Comparison of ENCODE assay signal across 33 cellular contexts in the genomic region with DNA sequence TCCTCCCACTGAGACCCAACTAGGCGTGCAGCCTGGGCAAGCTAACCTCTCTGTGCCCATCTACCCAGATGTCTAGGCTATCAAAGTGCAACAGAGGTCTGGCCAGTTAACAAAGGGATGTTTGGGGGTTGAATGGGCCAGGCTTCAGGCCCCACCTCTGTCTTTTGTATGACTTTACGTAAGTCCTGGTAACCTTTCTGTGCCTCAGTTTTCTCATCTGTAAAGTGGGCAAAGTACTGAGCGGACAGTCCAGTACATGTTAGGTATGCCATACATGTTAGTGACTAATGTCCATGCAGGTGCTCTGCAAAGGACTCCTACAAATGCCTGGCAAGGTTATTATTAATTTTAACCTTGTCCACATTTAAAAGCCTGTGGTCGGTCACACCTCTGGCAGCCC. TPM values are rescaled to one million over a fixed set of nuclear protein-coding genes. Genes with fewer than 3 reads are reported as not detected.
"Had no signal": no experiment of that assay in that cellular context is flagged by ENCODE, and none has a peak within 500 bp of the region (broad histone marks: within the 10 kb centered on the region; RNA-seq: fewer than 3 reads in every experiment).

No MANE protein-coding gene starts in this region.

- H3K36me3 ChIP-seq: ovary, stomach, thoracic aorta, thyroid gland, tibial nerve, upper lobe of left lung, vagina had no signal

- H3K9ac ChIP-seq: parathyroid adenoma had no signal

- H3K4me1 ChIP-seq: parathyroid adenoma, psoas muscle, stomach, tibial nerve, upper lobe of left lung, vagina had no signal

- ATAC-seq: naive thymus-derived CD8-positive, alpha-beta T cell; natural killer cell treated with Interleukin-12 subunit alpha and Interleukin-12 subunit beta and Interleukin-15 and Interleukin-18, amount 100 ng/mL, for 72 hours; psoas muscle; right cardiac atrium; sciatic nerve; stimulated activated effector memory CD8-positive, alpha-beta T cell treated with anti-CD3 and anti-CD28 coated beads, Interleukin-12 subunit alpha, Interleukin-12 subunit beta, amount 100 ng/mL, for 72 hours had no signal

- H3K27me3 ChIP-seq: ovary, thyroid gland, upper lobe of left lung, vagina had no signal

- H3K4me2 ChIP-seq: smooth muscle cell had no signal

- H3K4me3 ChIP-seq: ovary, psoas muscle, skin epidermis, smooth muscle cell, stomach, thoracic aorta, thyroid gland, tibial nerve, upper lobe of left lung, vagina had no signal

- DNase-seq: naive thymus-derived CD8-positive, alpha-beta T cell; nephron progenitor cell; occipital lobe; ovary; posterior cingulate gyrus; psoas muscle; stimulated activated CD4-positive, alpha-beta T cell treated with anti-CD3 and anti-CD28 coated beads, Interleukin-15, amount 100 ng/mL, for 24 hours; stimulated activated CD4-positive, alpha-beta T cell treated with anti-CD3 and anti-CD28 coated beads, Interleukin-2, amount 100 ng/mL, for 24 hours; stimulated activated CD4-positive, alpha-beta T cell treated with anti-CD3 and anti-CD28 coated beads, Interleukin-2, amount 100 ng/mL, for 48 hours; stimulated activated CD4-positive, alpha-beta T cell treated with anti-CD3 and anti-CD28 coated beads, Interleukin-4, amount 100 ng/mL, for 24 hours; stimulated activated naive B cell treated with anti-CD40 and anti-IgM and Interleukin-4, amounts not matched to agents 10 μg/mL and 1 μg/mL and 100 μg/mL, for 72 hours; stimulated activated naive CD4-positive, alpha-beta T cell treated with Interleukin-2 at 50 U/mL for 16 hours; stomach; thyroid gland; trophoblast cell; upper lobe of left lung had no signal

- H3K27ac ChIP-seq: ovary, parathyroid adenoma, psoas muscle, skin epidermis, stomach, thoracic aorta, thyroid gland, tibial nerve, upper lobe of left lung, vagina had no signal

- H3K9me3 ChIP-seq: ovary, psoas muscle, stomach, thoracic aorta, thyroid gland, tibial nerve, upper lobe of left lung, vagina had no signal

- H2AFZ ChIP-seq: parathyroid adenoma had no signal

- H3K79me2 ChIP-seq: parathyroid adenoma had no signal

- FAIRE-seq: urothelium cell line had no signal

RNA-seq across cellular contexts. Expression of a gene that starts 14.0 kb away (rescaled TPM):
- total RNA-seq: naive thymus-derived CD8-positive, alpha-beta T cell; natural killer cell treated with Interleukin-12 subunit alpha and Interleukin-12 subunit beta and Interleukin-15 and Interleukin-18, amount 100 ng/mL, for 72 hours; osteoblast; renal cortical epithelial cell; right cardiac atrium; sciatic nerve; smooth muscle cell; stomach; subcutaneous adipose tissue; temporal lobe; thoracic aorta; tibial nerve; ureter had no signal
- polyA plus RNA-seq: naive thymus-derived CD8-positive, alpha-beta T cell; right cardiac atrium; smooth muscle cell had no signal

RNA-seq across cellular contexts. Expression of a gene that starts 43.0 kb away (rescaled TPM):
- total RNA-seq: naive thymus-derived CD8-positive, alpha-beta T cell; natural killer cell treated with Interleukin-12 subunit alpha and Interleukin-12 subunit beta and Interleukin-15 and Interleukin-18, amount 100 ng/mL, for 72 hours; occipital lobe; osteoblast; ovary; progenitor cell of endocrine pancreas; psoas muscle; renal cortical epithelial cell; sciatic nerve; smooth muscle cell; stomach; subcutaneous adipose tissue; thoracic aorta; thyroid gland; tibial nerve; upper lobe of left lung had no signal
- polyA plus RNA-seq: naive thymus-derived CD8-positive, alpha-beta T cell; ovary; psoas muscle; smooth muscle cell; stomach had no signal
